8 cellular contexts compared by ENCODE assay signal in genomic region chr19:2042485-2043268, GRCh38. TPM values are rescaled to one million over a fixed set of nuclear protein-coding genes. Genes with fewer than 3 reads are reported as not detected.
DNase-seq lines count a peak whose midpoint lies in the region; TF ChIP-seq lines count a peak whose summit lies in the region.

No MANE protein-coding gene starts in this region.

- peaks cover 59% of the 10 kb centered on the region for H3K36me3 ChIP-seq in HUES64 (ENCODE audit: insufficient read depth, low read length)
- no peaks in the 10 kb centered on the region for H3K36me3 ChIP-seq in neural cell (ENCODE audit: insufficient read depth, low read length)

- no peaks in the 10 kb centered on the region for H4K20me1 ChIP-seq in neural cell (ENCODE audit: insufficient read depth)

- H3K27me3 ChIP-seq in HUES64 (ENCODE audit: insufficient read depth, low read length) (no peaks in the 10 kb centered on the region), dorsolateral prefrontal cortex (no peaks in the 10 kb centered on the region), neural cell (ENCODE audit: insufficient read depth, low read depth, low read length) (no peaks in the 10 kb centered on the region)

- TF ChIP-seq CTCF in GM10266 (IDR thresholded peaks at IDR 0.05; ENCODE audit: control insufficient read depth, insufficient read depth, low read depth, missing control alignments): peak; percentile 30
- peak in 2 of 56 donors; percentile 1 to 2 for TF ChIP-seq CTCF in dorsolateral prefrontal cortex (IDR thresholded peaks at IDR 0.05 in 54 of 56, conservative IDR thresholded peaks at IDR 0.05 in 2 of 56; ENCODE audit: low read depth in 1 of 56, partially characterized antibody in 56 of 56)
- no peak for TF ChIP-seq CTCF in neural cell (IDR thresholded peaks at IDR 0.05; ENCODE audit: poor library complexity, severe bottlenecking)

- H3K9ac ChIP-seq in HUES64 (ENCODE audit: low read depth, low read length) (peak overlapping the region; percentile 78), neural cell (ENCODE audit: low read length) (peak overlapping the region; percentile 64)

- H3K4me3 ChIP-seq in HUES64 (ENCODE audit: low read length): peak overlapping the region; percentile 46
- H3K4me3 ChIP-seq in dorsolateral prefrontal cortex: peak overlapping the region; percentile 19 to 74 (median 54)
- H3K4me3 ChIP-seq in neural cell (ENCODE audit: low read length): peak overlapping the region; percentile 64

- DNase-seq in GM10266 (ENCODE audit: extremely low spot score): no peak
- peak in 1 of 10 donors; percentile 65 for DNase-seq in dorsolateral prefrontal cortex
- DNase-seq in CD1c-positive myeloid dendritic cell (ENCODE audit: extremely low spot score): no peak
- no peak for DNase-seq in KBM-7
- DNase-seq in pons (ENCODE audit: low spot score): no peak
- DNase-seq in iPS-NIHi11 (ENCODE audit: low spot score): no peak

- in situ Hi-C loops in KBM-7 (cut with MboI; ENCODE audit: low pct_unique_long_range_greater_than_20kb, low sequenced_read_pairs): no loop called here

- intact Hi-C loops in dorsolateral prefrontal cortex (cut with DNase I): no loop called here

- WGBS in HUES64: 58% methylated on average over 30 of the region's 30 CpGs

- TF ChIP-seq RAD21 in neural cell (conservative IDR thresholded peaks at IDR 0.05): no peak

- H3K4me2 ChIP-seq in neural cell (ENCODE audit: low read length): peak overlapping the region; percentile 55

- H3K27ac ChIP-seq in HUES64 (ENCODE audit: low read depth, low read length): peak overlapping the region; percentile 94
- peak overlapping the region; percentile 45 to 98 (median 95) for H3K27ac ChIP-seq in dorsolateral prefrontal cortex
- H3K27ac ChIP-seq in neural cell (ENCODE audit: low read length): peak overlapping the region; percentile 79

- no peaks in the 10 kb centered on the region for H3F3A ChIP-seq in neural cell (ENCODE audit: insufficient read depth, low read length, poor library complexity, severe bottlenecking)

- H3K79me2 ChIP-seq in neural cell (replicated peaks; ENCODE audit: insufficient read depth, low read length): no peaks in the 10 kb centered on the region

- no peaks in the 10 kb centered on the region for H3K9me2 ChIP-seq in neural cell (ENCODE audit: insufficient read depth, low read length)

- peaks cover 13% of the 10 kb centered on the region for H3K4me1 ChIP-seq in HUES64 (ENCODE audit: insufficient read depth, low read length)

- no peaks in the 10 kb centered on the region for H3K9me3 ChIP-seq in HUES64 (ENCODE audit: insufficient read depth, low read depth, low read length)
- H3K9me3 ChIP-seq in neural cell (ENCODE audit: low read length): no peaks in the 10 kb centered on the region

- no peak for TF ChIP-seq EP300 in neural cell (conservative IDR thresholded peaks at IDR 0.05; ENCODE audit: poor library complexity, severe bottlenecking)

- no peak overlapping the region for H2AFZ ChIP-seq in neural cell (ENCODE audit: low read depth, low read length)

TF ChIP-seq in neural cell, 6 proteins besides CTCF, POLR2A, EP300 and RAD21:
- TF ChIP-seq TAF1 (IDR thresholded peaks at IDR 0.05; ENCODE audit: low read depth): no peak
- no peak for TF ChIP-seq EZH2 (IDR thresholded peaks at IDR 0.05; ENCODE audit: borderline replicate concordance, insufficient read depth, low read length, poor library complexity, severe bottlenecking)
- TF ChIP-seq POLR2AphosphoS5 (IDR thresholded peaks at IDR 0.05): no peak
- TF ChIP-seq REST (IDR thresholded peaks at IDR 0.05; ENCODE audit: borderline replicate concordance): no peak
- TF ChIP-seq SMC3 (conservative IDR thresholded peaks at IDR 0.05; ENCODE audit: poor library complexity): no peak
- TF ChIP-seq MXI1 (conservative IDR thresholded peaks at IDR 0.05; ENCODE audit: poor library complexity, severe bottlenecking): no peak

RNA-seq across cellular contexts. Expression of gene MKNK2, which starts 8.4 kb away (rescaled TPM):
- 70.9 TPM for polyA plus RNA-seq in HUES64 (2013, experiment 1 of 2)
- 75.5 TPM for polyA plus RNA-seq in HUES64 (2013, experiment 2 of 2)
- 100 to 1,000 TPM in 32 of 120 experiments, 10 to 100 TPM in 88; 40.9 to 364 (median 77.4) TPM for total RNA-seq in dorsolateral prefrontal cortex
- polyA plus RNA-seq in neural cell: 27.6 and 37.6 TPM in 2 replicates
- 25.1 and 25.8 TPM in 2 replicates for polyA minus RNA-seq in neural cell

RNA-seq across cellular contexts. Expression of gene BTBD2, which starts 27.2 kb away (rescaled TPM):
- 70.5 TPM for polyA plus RNA-seq in HUES64 (2013, experiment 1 of 2)
- polyA plus RNA-seq in HUES64 (2013, experiment 2 of 2): 86.5 TPM
- total RNA-seq in dorsolateral prefrontal cortex: 100 to 1,000 TPM in 118 of 120 experiments, 10 to 100 TPM in 2; 79.8 to 247 (median 161) TPM
- 46.1 and 57.6 TPM in 2 replicates for polyA plus RNA-seq in neural cell
- polyA minus RNA-seq in neural cell: 58.8 and 71.8 TPM in 2 replicates

RNA-seq across cellular contexts. Expression of gene MOB3A, which starts 53.4 kb away (rescaled TPM):
- polyA plus RNA-seq in HUES64 (2013, experiment 1 of 2): 6.1 TPM
- polyA plus RNA-seq in HUES64 (2013, experiment 2 of 2): 7.9 TPM
- 10 to 100 TPM; 15.7 to 49.6 (median 26.9) TPM for total RNA-seq in dorsolateral prefrontal cortex
- polyA plus RNA-seq in neural cell: 5.8 and 8.3 TPM in 2 replicates
- 19.0 and 21.9 TPM in 2 replicates for polyA minus RNA-seq in neural cell

RNA-seq across cellular contexts. Expression of gene IZUMO4, which starts 54.0 kb away (rescaled TPM):
- polyA plus RNA-seq in HUES64 (2013, experiment 1 of 2): 1.1 TPM
- 1.1 TPM for polyA plus RNA-seq in HUES64 (2013, experiment 2 of 2)
- 10 to 100 TPM in 119 of 120 experiments, 1 to 10 TPM in 1; 8.6 to 54.6 (median 25.5) TPM for total RNA-seq in dorsolateral prefrontal cortex
- 39.3 and 45.8 TPM in 2 replicates for polyA plus RNA-seq in neural cell
- 3.4 and 4.9 TPM in 2 replicates for polyA minus RNA-seq in neural cell
